In genomic region chr20:20395856-20396600, GRCh38 we compare ENCODE assay signal across 20 cellular contexts. TPM values are rescaled to one million over a fixed set of nuclear protein-coding genes. Genes with fewer than 3 reads are reported as not detected.
DNase-seq lines count a peak whose midpoint lies in the region; ATAC-seq and TF ChIP-seq lines count a peak whose summit lies in the region.
"Had no signal": no experiment of that assay in that cellular context is flagged by ENCODE, and none has a peak within 500 bp of the region (broad histone marks: within the 10 kb centered on the region; RNA-seq: fewer than 3 reads in every experiment).

No MANE protein-coding gene starts in this region.

- peaks cover 7% of the 10 kb centered on the region for H3K27me3 ChIP-seq in foreskin keratinocyte
- H3K27me3 ChIP-seq: MG63, neutrophil, right atrium auricular region had no signal

- no peaks in the 10 kb centered on the region for H3K4me1 Mint-ChIP-seq in activated naive CD8-positive, alpha-beta T cell treated with anti-CD3 and anti-CD28 coated beads, Interleukin-2, amount 50 U/mL, for 24 hours
- H3K4me1 Mint-ChIP-seq in activated T-helper 2 cell treated with anti-CD3 and anti-CD28 coated beads, Interferon-gamma antibody, Interleukin-2, Interleukin-4, amounts not matched to agents 10 μg/mL and 5 μg/mL and 100 μg/mL, durations not matched to agents 14 hours and 24 hours and 36 hours (ENCODE audit: low read depth), result no peaks in the 10 kb centered on the region
- H3K4me1 Mint-ChIP-seq: mesothelial cell of epicardium had no signal

- TF ChIP-seq CTCF in foreskin keratinocyte (conservative IDR thresholded peaks at IDR 0.05), result no peak

- no peak overlapping the region for H3K27ac Mint-ChIP-seq in activated naive CD8-positive, alpha-beta T cell treated with anti-CD3 and anti-CD28 coated beads, Interleukin-2, amount 50 U/mL, for 24 hours
- no peak overlapping the region for H3K27ac Mint-ChIP-seq in activated T-helper 2 cell treated with anti-CD3 and anti-CD28 coated beads, Interferon-gamma antibody, Interleukin-2, Interleukin-4, amounts not matched to agents 10 μg/mL and 5 μg/mL and 100 μg/mL, durations not matched to agents 14 hours and 24 hours and 36 hours
- H3K27ac Mint-ChIP-seq: CD8-positive, alpha-beta T cell; mesothelial cell of epicardium had no signal

- no peaks in the 10 kb centered on the region for H3K9me3 Mint-ChIP-seq in activated naive CD8-positive, alpha-beta T cell treated with anti-CD3 and anti-CD28 coated beads, Interleukin-2, amount 50 U/mL, for 24 hours
- H3K9me3 Mint-ChIP-seq in activated T-helper 2 cell treated with anti-CD3 and anti-CD28 coated beads, Interferon-gamma antibody, Interleukin-2, Interleukin-4, amounts not matched to agents 10 μg/mL and 5 μg/mL and 100 μg/mL, durations not matched to agents 14 hours and 24 hours and 36 hours, result no peaks in the 10 kb centered on the region
- H3K9me3 Mint-ChIP-seq: CD8-positive, alpha-beta T cell; mesothelial cell of epicardium had no signal

- ATAC-seq in foreskin keratinocyte (peak; percentile 44), HG02852 (IDR thresholded peaks at IDR 0.05; ENCODE audit: unreplicated experiment) (no peak), HG02981 (IDR thresholded peaks at IDR 0.05; ENCODE audit: unreplicated experiment) (no peak)
- ATAC-seq in activated naive CD8-positive, alpha-beta T cell treated with anti-CD3 and anti-CD28 coated beads, Interleukin-2, amount 50 U/mL, for 24 hours, result no peak
- ATAC-seq: CD8-positive, alpha-beta T cell; HepG2 had no signal

- intact Hi-C loops in activated T-helper 2 cell treated with anti-CD3 and anti-CD28 coated beads, Interferon-gamma antibody, Interleukin-2, Interleukin-4, amounts not matched to agents 10 μg/mL and 5 μg/mL and 100 μg/mL, durations not matched to agents 14 hours and 24 hours and 36 hours (cut with micrococcal nuclease), result no loop called here

- H3K27ac ChIP-seq in foreskin keratinocyte, result no peak overlapping the region
- H3K27ac ChIP-seq: neutrophil, PC-9, right atrium auricular region had no signal

- DNase-seq in DMS79 (lab: John Stamatoyannopoulos, UW) (peak; percentile 24), NCI-H1436 treated with DMSO at 0.1 percent for 48 hours (lab: John Stamatoyannopoulos, UW) (peak; percentile 46), NCI-H510A treated with DMSO at 0.1 percent for 48 hours (lab: John Stamatoyannopoulos, UW) (peak; percentile 78), foreskin keratinocyte (no peak)
- no peak for DNase-seq in activated naive CD8-positive, alpha-beta T cell treated with anti-CD3 and anti-CD28 coated beads, Interleukin-2, amount 50 U/mL, for 24 hours
- no peak for DNase-seq in activated T-helper 2 cell treated with anti-CD3 and anti-CD28 coated beads, Interferon-gamma antibody, Interleukin-2, Interleukin-4, amounts not matched to agents 10 μg/mL and 5 μg/mL and 100 μg/mL, durations not matched to agents 14 hours and 24 hours and 36 hours (ENCODE audit: low spot score)
- DNase-seq: activated effector memory CD4-positive, alpha-beta T cell treated with anti-CD3 and anti-CD28 coated beads, Interleukin-2, amount 50 U/mL, for 16 hours; CD8-positive, alpha-beta T cell; foreskin melanocyte; MG63; NCI-H526 treated with DMSO at 0.1 percent for 48 hours; PC-9 had no signal

- peaks cover 6% of the 10 kb centered on the region for H3K36me3 Mint-ChIP-seq in activated naive CD8-positive, alpha-beta T cell treated with anti-CD3 and anti-CD28 coated beads, Interleukin-2, amount 50 U/mL, for 24 hours (ENCODE audit: low read depth)
- H3K36me3 Mint-ChIP-seq in activated T-helper 2 cell treated with anti-CD3 and anti-CD28 coated beads, Interferon-gamma antibody, Interleukin-2, Interleukin-4, amounts not matched to agents 10 μg/mL and 5 μg/mL and 100 μg/mL, durations not matched to agents 14 hours and 24 hours and 36 hours (ENCODE audit: low read depth), result peaks cover 6% of the 10 kb centered on the region

- no peak overlapping the region for H3K4me3 Mint-ChIP-seq in activated naive CD8-positive, alpha-beta T cell treated with anti-CD3 and anti-CD28 coated beads, Interleukin-2, amount 50 U/mL, for 24 hours
- H3K4me3 Mint-ChIP-seq in activated T-helper 2 cell treated with anti-CD3 and anti-CD28 coated beads, Interferon-gamma antibody, Interleukin-2, Interleukin-4, amounts not matched to agents 10 μg/mL and 5 μg/mL and 100 μg/mL, durations not matched to agents 14 hours and 24 hours and 36 hours (ENCODE audit: low read depth), result no peak overlapping the region
- H3K4me3 Mint-ChIP-seq: CD8-positive, alpha-beta T cell; mesothelial cell of epicardium had no signal

- H3K27me3 Mint-ChIP-seq in activated naive CD8-positive, alpha-beta T cell treated with anti-CD3 and anti-CD28 coated beads, Interleukin-2, amount 50 U/mL, for 24 hours, result no peaks in the 10 kb centered on the region
- no peaks in the 10 kb centered on the region for H3K27me3 Mint-ChIP-seq in activated T-helper 2 cell treated with anti-CD3 and anti-CD28 coated beads, Interferon-gamma antibody, Interleukin-2, Interleukin-4, amounts not matched to agents 10 μg/mL and 5 μg/mL and 100 μg/mL, durations not matched to agents 14 hours and 24 hours and 36 hours (ENCODE audit: low read depth)

- H3K4me1 ChIP-seq in foreskin keratinocyte, result no peaks in the 10 kb centered on the region
- H3K4me1 ChIP-seq: right atrium auricular region had no signal

RNA-seq across cellular contexts. Expression of gene INSM1, which starts 28.1 kb away (rescaled TPM):
- not detected in 2 replicates for total RNA-seq in foreskin keratinocyte
- polyA plus RNA-seq in foreskin keratinocyte, result not detected in 2 replicates
- total RNA-seq in activated T-helper 2 cell treated with anti-CD3 and anti-CD28 coated beads, Interferon-gamma antibody, Interleukin-2, Interleukin-4, amounts not matched to agents 10 μg/mL and 5 μg/mL and 100 μg/mL, durations not matched to agents 14 hours and 24 hours and 36 hours, result 31.5 and 32.1 TPM in 2 replicates
- total RNA-seq: CD8-positive, alpha-beta T cell; chondrocyte; HepG2; mesothelial cell of epicardium; PC-9; right atrium auricular region had no signal
- polyA plus RNA-seq: AG04450, HepG2 had no signal

Comparison
In these comparisons a context has a peak if more than half of its experiments do, and no peak if none do; other contexts are left out.
1. DNase-seq: peak in DMS79 (single experiment), NCI-H1436 treated with DMSO at 0.1 percent for 48 hours (single experiment) and NCI-H510A treated with DMSO at 0.1 percent for 48 hours (single experiment); none in foreskin keratinocyte (0 of 2), activated naive CD8-positive, alpha-beta T cell treated with anti-CD3 and anti-CD28 coated beads, Interleukin-2, amount 50 U/mL, for 24 hours (single experiment) and activated T-helper 2 cell treated with anti-CD3 and anti-CD28 coated beads, Interferon-gamma antibody, Interleukin-2, Interleukin-4, amounts not matched to agents 10 μg/mL and 5 μg/mL and 100 μg/mL, durations not matched to agents 14 hours and 24 hours and 36 hours (single experiment).
2. RNA of gene INSM1, which starts 28.1 kb away (total RNA-seq): 31.5 to 32.1 TPM in activated T-helper 2 cell treated with anti-CD3 and anti-CD28 coated beads, Interferon-gamma antibody, Interleukin-2, Interleukin-4, amounts not matched to agents 10 μg/mL and 5 μg/mL and 100 μg/mL, durations not matched to agents 14 hours and 24 hours and 36 hours; not detected in foreskin keratinocyte; every median in the first group is over 10 times any median in the second.